Comparison of ENCODE assay signal across 10 cellular contexts in genomic region chr17:75512946-75513666, GRCh38. TPM values are rescaled to one million over a fixed set of nuclear protein-coding genes. Genes with fewer than 3 reads are reported as not detected.
A peak's percentile ranks its signal among the peaks of the same experiment; 100 is the strongest.
DNase-seq lines count a peak whose midpoint lies in the region; ATAC-seq, FAIRE-seq and TF ChIP-seq lines count a peak whose summit lies in the region.
"Had no signal": no experiment of that assay in that cellular context is flagged by ENCODE, and none has a peak within 500 bp of the region (broad histone marks: within the 10 kb centered on the region; RNA-seq: fewer than 3 reads in every experiment).

No MANE protein-coding gene starts in this region.

- H3K4me3 ChIP-seq in SK-N-SH (ENCODE audit: low read depth in 2 of 2, low read length in 1 of 2) = no peak overlapping the region
- H3K4me3 ChIP-seq in coronary artery = peak overlapping the region; percentile 78
- no peak overlapping the region for H3K4me3 ChIP-seq in mesenchymal stem cell (ENCODE audit: insufficient read depth in 1 of 2, low read depth in 1 of 2, low read length in 2 of 2)
- H3K4me3 ChIP-seq in tibial nerve = peak overlapping the region; percentile 82 to 98 (median 88)
- H3K4me3 ChIP-seq in pancreas = peak overlapping the region in 1 of 4 donors; percentile 98

- ATAC-seq in SK-N-SH treated with all-trans-retinoic acid at 6 μM for 48 hours (no peak), pancreas (no peak)

- H4K8ac ChIP-seq in mesenchymal stem cell (ENCODE audit: low read length) = no peak overlapping the region

- H3K36me3 ChIP-seq in SK-N-SH (replicated peaks in 1 of 2; ENCODE audit: control insufficient read depth in 1 of 2, insufficient read depth in 2 of 2, low read length in 1 of 2) (peaks cover 0 to 2% of the 10 kb centered on the region in 2 experiments), mesenchymal stem cell (ENCODE audit: control insufficient read depth in 1 of 2, insufficient read depth in 2 of 2, low read depth in 1 of 2, low read length in 2 of 2) (peaks cover 3 to 29% of the 10 kb centered on the region in 2 experiments), tibial nerve (peaks cover 0 to under 1% (median 0%) of the 10 kb centered on the region in 3 donors), pancreas (no peaks in the 10 kb centered on the region)

- peaks cover 5% of the 10 kb centered on the region for H3K27me3 Mint-ChIP-seq in activated T-helper 2 cell treated with anti-CD3 and anti-CD28 coated beads, Interferon-gamma antibody, Interleukin-2, Interleukin-4, amounts not matched to agents 10 μg/mL and 5 μg/mL and 100 μg/mL, durations not matched to agents 14 hours and 24 hours and 36 hours (ENCODE audit: low read depth)
- H3K27me3 Mint-ChIP-seq: central memory CD8-positive, alpha-beta T cell had no signal

- H4K20me1 ChIP-seq in SK-N-SH (ENCODE audit: insufficient read depth) = peaks cover 42% of the 10 kb centered on the region

- peaks cover 48% of the 10 kb centered on the region for H3K79me1 ChIP-seq in mesenchymal stem cell (replicated peaks; ENCODE audit: low read length, poor library complexity, severe bottlenecking)

- no peak overlapping the region for H3K4ac ChIP-seq in mesenchymal stem cell (ENCODE audit: low read depth in 1 of 2, low read length in 2 of 2)

- H2BK5ac ChIP-seq in mesenchymal stem cell (ENCODE audit: low read depth, low read length, poor library complexity, severe bottlenecking) = no peak overlapping the region

- H3K9ac ChIP-seq in SK-N-SH = no peak overlapping the region
- H3K9ac ChIP-seq in mesenchymal stem cell (ENCODE audit: low read length) = no peak overlapping the region

- H3K27ac ChIP-seq in SK-N-SH (ENCODE audit: low read depth in 2 of 2, low read length in 1 of 2) (no peak overlapping the region), coronary artery (peak overlapping the region; percentile 39 to 87), mesenchymal stem cell (ENCODE audit: low read length, poor library complexity, severe bottlenecking) (no peak overlapping the region), tibial nerve (peak overlapping the region in 3 of 4 donors; percentile 85 to 97 (median 96)), pancreas (peak overlapping the region in 1 of 4 donors; percentile 50)

- H2AFZ ChIP-seq in SK-N-SH (ENCODE audit: low read depth) (no peak overlapping the region), mesenchymal stem cell (ENCODE audit: low read depth, low read length) (no peak overlapping the region)

- H3K36me3 Mint-ChIP-seq in activated T-helper 2 cell treated with anti-CD3 and anti-CD28 coated beads, Interferon-gamma antibody, Interleukin-2, Interleukin-4, amounts not matched to agents 10 μg/mL and 5 μg/mL and 100 μg/mL, durations not matched to agents 14 hours and 24 hours and 36 hours (ENCODE audit: low read depth) = peaks cover 6% of the 10 kb centered on the region

- no peak for TF ChIP-seq RAD21 in SK-N-SH (IDR thresholded peaks at IDR 0.05; ENCODE audit: low read length)

- no peak overlapping the region for H3K18ac ChIP-seq in mesenchymal stem cell (ENCODE audit: low read depth in 1 of 2, low read length in 2 of 2)

- no peak overlapping the region for H2AK5ac ChIP-seq in mesenchymal stem cell (ENCODE audit: low read length, severe bottlenecking)

- H3K4me1 Mint-ChIP-seq in activated T-helper 2 cell treated with anti-CD3 and anti-CD28 coated beads, Interferon-gamma antibody, Interleukin-2, Interleukin-4, amounts not matched to agents 10 μg/mL and 5 μg/mL and 100 μg/mL, durations not matched to agents 14 hours and 24 hours and 36 hours (ENCODE audit: low read depth) = peaks cover 11% of the 10 kb centered on the region

- no peak overlapping the region for H3K23ac ChIP-seq in mesenchymal stem cell (ENCODE audit: low read length in 2 of 2)

- intact Hi-C loops in pancreas (cut with DNase I) = no loop called here
- intact Hi-C loops in activated T-helper 2 cell treated with anti-CD3 and anti-CD28 coated beads, Interferon-gamma antibody, Interleukin-2, Interleukin-4, amounts not matched to agents 10 μg/mL and 5 μg/mL and 100 μg/mL, durations not matched to agents 14 hours and 24 hours and 36 hours (cut with micrococcal nuclease) = loop anchor here (10.0 kb wide), 1 partner anchor 218 kb away; no protein-coding TSS in a partner anchor

- H3K9me3 Mint-ChIP-seq in activated T-helper 2 cell treated with anti-CD3 and anti-CD28 coated beads, Interferon-gamma antibody, Interleukin-2, Interleukin-4, amounts not matched to agents 10 μg/mL and 5 μg/mL and 100 μg/mL, durations not matched to agents 14 hours and 24 hours and 36 hours = no peaks in the 10 kb centered on the region
- H3K9me3 Mint-ChIP-seq: central memory CD8-positive, alpha-beta T cell had no signal

- 70% methylated on average over 9 of the region's 9 CpGs for WGBS in SK-N-SH (ENCODE audit: low lambda C conversion rate)
- WGBS in mesenchymal stem cell = 75% methylated on average over 8 of the region's 9 CpGs
- WGBS in tibial nerve, 2 donors = 43 to 60% methylated on average over 9 of the region's 9 CpGs
- WGBS in pancreas, 2 donors = 68 to 72% methylated on average over 9 of the region's 9 CpGs

- H3K9me3 ChIP-seq in SK-N-SH (no peaks in the 10 kb centered on the region), mesenchymal stem cell (ENCODE audit: control insufficient read depth, low read length) (no peaks in the 10 kb centered on the region), tibial nerve (no peaks in the 10 kb centered on the region), pancreas (no peaks in the 10 kb centered on the region)

- CTCF ChIA-PET in SK-N-SH (lab: Yijun Ruan, JAX) = interaction anchor here (0.6 to 2.1 kb wide), 11 partner anchors 8 to 237 kb away, joined by 3 to 9 read pairs (median 4); partner anchors contain the start of gene SMIM5

- no peaks in the 10 kb centered on the region for H3K9me2 ChIP-seq in SK-N-SH

- H3K27ac Mint-ChIP-seq in activated T-helper 2 cell treated with anti-CD3 and anti-CD28 coated beads, Interferon-gamma antibody, Interleukin-2, Interleukin-4, amounts not matched to agents 10 μg/mL and 5 μg/mL and 100 μg/mL, durations not matched to agents 14 hours and 24 hours and 36 hours = no peak overlapping the region

- DNase-seq in SK-N-SH (no peak), coronary artery (ENCODE audit: low spot score) (no peak), mesenchymal stem cell (peak; percentile 29), tibial nerve (ENCODE audit: low spot score in 2 of 2) (no peak), pancreas (no peak), NCI-H128 (lab: John Stamatoyannopoulos, UW; ENCODE audit: unreplicated experiment) (no peak)
- no peak for DNase-seq in activated T-helper 2 cell treated with anti-CD3 and anti-CD28 coated beads, Interferon-gamma antibody, Interleukin-2, Interleukin-4, amounts not matched to agents 10 μg/mL and 5 μg/mL and 100 μg/mL, durations not matched to agents 14 hours and 24 hours and 36 hours (ENCODE audit: low spot score)
- DNase-seq: NCI-H446 treated with DMSO at 0.1 percent for 48 hours had no signal

- no peak overlapping the region for H4K91ac ChIP-seq in mesenchymal stem cell (ENCODE audit: low read length)

- TF ChIP-seq POLR2A in tibial nerve (IDR thresholded peaks at IDR 0.05) = no peak

- POLR2A ChIA-PET in SK-N-SH (lab: Yijun Ruan, JAX) = no interaction called here

- no peak overlapping the region for H2BK12ac ChIP-seq in mesenchymal stem cell (ENCODE audit: low read length in 2 of 2)

- TF ChIP-seq EP300 in SK-N-SH (IDR thresholded peaks at IDR 0.05; ENCODE audit: borderline replicate concordance in 1 of 2, low read depth in 1 of 2, low read length in 1 of 2) (no peak), tibial nerve (IDR thresholded peaks at IDR 0.05) (no peak)

- no peak for FAIRE-seq in pancreas (lab: Jason Lieb, UNC)

- H3K27me3 ChIP-seq in SK-N-SH (ENCODE audit: insufficient read depth) (no peaks in the 10 kb centered on the region), mesenchymal stem cell (ENCODE audit: control insufficient read depth in 1 of 2, insufficient read depth in 1 of 2, low read length in 2 of 2) (no peaks in the 10 kb centered on the region), tibial nerve (no peaks in the 10 kb centered on the region), pancreas (no peaks in the 10 kb centered on the region)

- H3K4me2 ChIP-seq in SK-N-SH = peak overlapping the region; percentile 100
- no peak overlapping the region for H3K4me2 ChIP-seq in mesenchymal stem cell (ENCODE audit: low read length, poor library complexity, severe bottlenecking)

- no peak overlapping the region for H2BK120ac ChIP-seq in mesenchymal stem cell (ENCODE audit: low read depth, low read length)

- no peak overlapping the region for H2BK15ac ChIP-seq in mesenchymal stem cell (ENCODE audit: low read depth, poor library complexity, severe bottlenecking)

- H3K4me1 ChIP-seq in SK-N-SH (ENCODE audit: control insufficient read depth in 1 of 2, insufficient read depth in 2 of 2, low read depth in 1 of 2, low read length in 1 of 2) (peaks cover 6 to 39% of the 10 kb centered on the region in 2 experiments; a peak in 1 of 4 replicates), mesenchymal stem cell (ENCODE audit: control insufficient read depth, insufficient read depth, low read depth, low read length) (peaks cover 48% of the 10 kb centered on the region), tibial nerve (peaks cover 2 to 80% (median 70%) of the 10 kb centered on the region in 4 donors), pancreas (peaks cover 8 to 32% (median 15%) of the 10 kb centered on the region in 3 donors)

- TF ChIP-seq CTCF in SK-N-SH (IDR thresholded peaks at IDR 0.05) (no peak), coronary artery (IDR thresholded peaks at IDR 0.05) (no peak), tibial nerve (IDR thresholded peaks at IDR 0.05) (no peak), pancreas (IDR thresholded peaks at IDR 0.05) (no peak)

- H3F3A ChIP-seq in SK-N-SH (replicated peaks; ENCODE audit: insufficient read depth) = no peaks in the 10 kb centered on the region

- H3K14ac ChIP-seq in mesenchymal stem cell (ENCODE audit: low read length in 2 of 2) = no peak overlapping the region

- no peak overlapping the region for H3K4me3 Mint-ChIP-seq in activated T-helper 2 cell treated with anti-CD3 and anti-CD28 coated beads, Interferon-gamma antibody, Interleukin-2, Interleukin-4, amounts not matched to agents 10 μg/mL and 5 μg/mL and 100 μg/mL, durations not matched to agents 14 hours and 24 hours and 36 hours (ENCODE audit: low read depth)

- H3K79me2 ChIP-seq in SK-N-SH (ENCODE audit: insufficient read depth) = peaks cover 24% of the 10 kb centered on the region; the same call in 1 of the 2 replicates

RNA-seq across cellular contexts. Expression of gene CASKIN2, which starts 2.2 kb away (rescaled TPM):
- polyA plus RNA-seq in SK-N-SH (2012; rRNA removed) (5.2 and 6.5 TPM in 2 replicates), pancreas (10 to 100 TPM; 12.1 to 14.7 TPM)
- polyA plus RNA-seq in SK-N-SH (2012; cell fraction: cytosol; rRNA removed) = 2.3 and 4.5 TPM in 2 replicates
- polyA plus RNA-seq in SK-N-SH (2012; cell fraction: nucleus; rRNA removed) = 18.8 and 32.9 TPM in 2 replicates
- 6.3 TPM for polyA plus RNA-seq in mesenchymal stem cell (2013, experiment 1 of 2)
- polyA plus RNA-seq in mesenchymal stem cell (2013, experiment 2 of 2) = 6.1 TPM
- total RNA-seq in tibial nerve (10 to 100 TPM; 36.0 to 59.0 (median 51.3) TPM), pancreas (10 to 100 TPM; 12.2 to 20.7 (median 13.2) TPM)
- total RNA-seq in activated T-helper 2 cell treated with anti-CD3 and anti-CD28 coated beads, Interferon-gamma antibody, Interleukin-2, Interleukin-4, amounts not matched to agents 10 μg/mL and 5 μg/mL and 100 μg/mL, durations not matched to agents 14 hours and 24 hours and 36 hours = 2.2 and 2.3 TPM in 2 replicates

RNA-seq across cellular contexts. Expression of gene TSEN54, which starts 3.2 kb away (rescaled TPM):
- 29.8 and 37.7 TPM in 2 replicates for polyA plus RNA-seq in SK-N-SH (2012; rRNA removed)
- 14.2 and 21.1 TPM in 2 replicates for polyA plus RNA-seq in SK-N-SH (2012; cell fraction: cytosol; rRNA removed)
- 85.0 and 113 TPM in 2 replicates for polyA plus RNA-seq in SK-N-SH (2012; cell fraction: nucleus; rRNA removed)
- 8.4 TPM for polyA plus RNA-seq in mesenchymal stem cell (2013, experiment 1 of 2)
- polyA plus RNA-seq in mesenchymal stem cell (2013, experiment 2 of 2) = 9.2 TPM
- 10 to 100 TPM; 43.3 to 84.6 (median 53.0) TPM for total RNA-seq in tibial nerve
- total RNA-seq in pancreas = 10 to 100 TPM; 14.9 to 20.0 (median 19.1) TPM
- polyA plus RNA-seq in pancreas = 100 to 1,000 TPM in 1 of 2 donors, 10 to 100 TPM in 1; 55.1 to 105 TPM
- 74.6 and 78.2 TPM in 2 replicates for total RNA-seq in activated T-helper 2 cell treated with anti-CD3 and anti-CD28 coated beads, Interferon-gamma antibody, Interleukin-2, Interleukin-4, amounts not matched to agents 10 μg/mL and 5 μg/mL and 100 μg/mL, durations not matched to agents 14 hours and 24 hours and 36 hours

RNA-seq across cellular contexts. Expression of gene LLGL2, which starts 12.4 kb away (rescaled TPM):
- 4.4 and 6.7 TPM in 2 replicates for polyA plus RNA-seq in SK-N-SH (2012; rRNA removed)
- 1.7 and 3.1 TPM in 2 replicates for polyA plus RNA-seq in SK-N-SH (2012; cell fraction: cytosol; rRNA removed)
- 14.0 and 23.1 TPM in 2 replicates for polyA plus RNA-seq in SK-N-SH (2012; cell fraction: nucleus; rRNA removed)
- 3.6 TPM for polyA plus RNA-seq in mesenchymal stem cell (2013, experiment 1 of 2)
- polyA plus RNA-seq in mesenchymal stem cell (2013, experiment 2 of 2) = 3.5 TPM
- total RNA-seq in tibial nerve = 10 to 100 TPM in 1 of 4 donors, 1 to 10 TPM in 3; 8.4 to 18.4 (median 8.8) TPM
- 100 to 1,000 TPM in 3 of 6 donors, 10 to 100 TPM in 3; 87.8 to 130 (median 101) TPM for total RNA-seq in pancreas
- polyA plus RNA-seq in pancreas = 100 to 1,000 TPM; 286 to 296 TPM
- 12.1 and 13.5 TPM in 2 replicates for total RNA-seq in activated T-helper 2 cell treated with anti-CD3 and anti-CD28 coated beads, Interferon-gamma antibody, Interleukin-2, Interleukin-4, amounts not matched to agents 10 μg/mL and 5 μg/mL and 100 μg/mL, durations not matched to agents 14 hours and 24 hours and 36 hours

RNA-seq across cellular contexts. Expression of gene TMEM94, which starts 56.7 kb away (rescaled TPM):
- 68.0 and 89.9 TPM in 2 replicates for polyA plus RNA-seq in SK-N-SH (2012; rRNA removed)
- polyA plus RNA-seq in SK-N-SH (2012; cell fraction: cytosol; rRNA removed) = 20.5 and 37.3 TPM in 2 replicates
- polyA plus RNA-seq in SK-N-SH (2012; cell fraction: nucleus; rRNA removed) = 318 and 375 TPM in 2 replicates
- 38.5 TPM for polyA plus RNA-seq in mesenchymal stem cell (2013, experiment 1 of 2)
- polyA plus RNA-seq in mesenchymal stem cell (2013, experiment 2 of 2) = 37.2 TPM
- total RNA-seq in tibial nerve = 10 to 100 TPM; 84.3 to 95.1 (median 89.9) TPM
- 10 to 100 TPM; 29.9 to 53.3 (median 34.9) TPM for total RNA-seq in pancreas
- polyA plus RNA-seq in pancreas = 10 to 100 TPM; 55.4 to 64.9 TPM
- total RNA-seq in activated T-helper 2 cell treated with anti-CD3 and anti-CD28 coated beads, Interferon-gamma antibody, Interleukin-2, Interleukin-4, amounts not matched to agents 10 μg/mL and 5 μg/mL and 100 μg/mL, durations not matched to agents 14 hours and 24 hours and 36 hours = 71.1 and 79.3 TPM in 2 replicates

Comparison
In these comparisons a context has a peak if more than half of its experiments do, and no peak if none do; other contexts are left out.
1. H3K27ac ChIP-seq: peak in coronary artery (2 of 2) and tibial nerve (3 of 4); none in SK-N-SH (0 of 2) and mesenchymal stem cell (single experiment).
2. H3K4me3 ChIP-seq: peak in coronary artery (single experiment) and tibial nerve (4 of 4); none in SK-N-SH (0 of 2) and mesenchymal stem cell (0 of 2).